In the genomic region with DNA sequence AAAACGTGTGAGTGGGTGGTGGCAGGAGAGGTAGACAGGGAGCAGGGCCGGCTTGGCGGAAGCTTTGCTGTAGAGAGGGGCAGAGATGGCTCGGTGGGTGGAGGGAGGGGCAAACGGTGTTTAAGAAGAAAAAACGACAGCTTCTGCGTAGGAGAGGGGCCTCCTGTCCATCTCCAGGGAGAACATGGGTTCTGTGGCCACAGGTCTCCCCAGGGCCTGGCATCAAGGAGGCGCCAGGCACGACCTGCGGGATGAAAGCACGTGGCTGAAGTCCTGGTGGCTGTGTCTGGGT, we compare ENCODE assay signal across 11 cellular contexts. TPM values are rescaled to one million over a fixed set of nuclear protein-coding genes. Genes with fewer than 3 reads are reported as not detected.
DNase-seq lines count a peak whose midpoint lies in the region; ATAC-seq, FAIRE-seq and TF ChIP-seq lines count a peak whose summit lies in the region.
"Had no signal": no experiment of that assay in that cellular context is flagged by ENCODE, and none has a peak within 500 bp of the region (broad histone marks: within the 10 kb centered on the region; RNA-seq: fewer than 3 reads in every experiment).

No MANE protein-coding gene starts in this region.

- peak overlapping the region; percentile 97 for H4K91ac ChIP-seq in H1 (replicated peaks; ENCODE audit: insufficient read length, low read length)

- H3K27ac Mint-ChIP-seq in progenitor cell of endocrine pancreas, result peak overlapping the region; percentile 95

- no peak overlapping the region for H2AFZ ChIP-seq in H1 (ENCODE audit: low read length)

- H3K9me3 Mint-ChIP-seq in progenitor cell of endocrine pancreas (ENCODE audit: low read depth), result no peaks in the 10 kb centered on the region

- CTCF ChIA-PET in RWPE1 (lab: Yijun Ruan, JAX), result interaction anchor here (0.6 to 2.3 kb wide), 6 partner anchors 9 to 143 kb away, joined by 3 to 9 read pairs (median 3); no protein-coding TSS in a partner anchor
- CTCF ChIA-PET in H1 (lab: Charles Lee; ENCODE audit: partially characterized antibody), result interaction anchor here (0.6 to 2.5 kb wide), 16 partner anchors 9 to 548 kb away, joined by 3 to 15 read pairs (median 4); no protein-coding TSS in a partner anchor

- H3K27ac ChIP-seq in RWPE1 (peak overlapping the region; percentile 71), H1 (ENCODE audit: low read depth, low read length) (0 out of 2 replicates have a peak overlapping the region, but pooled peaks have one; percentile 8)

- FAIRE-seq in H1 (lab: Jason Lieb, UNC), result no peak

- peak overlapping the region; percentile 75; the same call in 1 of the 2 replicates for H3K18ac ChIP-seq in H1 (ENCODE audit: extremely low read depth, low read length)

- H3K23ac ChIP-seq in H1 (ENCODE audit: insufficient read length), result no peak overlapping the region

- H2BK12ac ChIP-seq in H1 (ENCODE audit: low read depth, low read length), result peak overlapping the region; percentile 84

- peak overlapping the region; percentile 68 to 90 for H3K4me2 ChIP-seq in H1 (ENCODE audit: insufficient read depth in 1 of 2, low read depth in 2 of 2, low read length in 2 of 2)

- H2BK15ac ChIP-seq in H1 (ENCODE audit: low read length), result peak overlapping the region; percentile 95; the same call in 1 of the 2 replicates

- DNase-seq in H7 (no peak), RWPE1 (ENCODE audit: low spot score) (no peak), H1 (ENCODE audit: low read depth in 1 of 2, low spot score in 2 of 2) (no peak), progenitor cell of endocrine pancreas (ENCODE audit: low spot score, unreplicated experiment) (no peak), DMS153 treated with DMSO at 0.1 percent for 48 hours (lab: John Stamatoyannopoulos, UW; ENCODE audit: unreplicated experiment) (no peak), hippocampal formation (lab: John Stamatoyannopoulos, UW) (no peak)
- DNase-seq: NCI-H446 treated with DMSO at 0.1 percent for 48 hours had no signal

- H3K14ac ChIP-seq in H1 (ENCODE audit: insufficient read length), result no peak overlapping the region

- H4K5ac ChIP-seq in H1 (ENCODE audit: insufficient read length, low read depth, low read length), result peak overlapping the region; percentile 71

- TF ChIP-seq POLR2A in H1 (IDR thresholded peaks at IDR 0.05; ENCODE audit: control extremely low read depth in 1 of 2, low read depth in 2 of 2, low read length in 2 of 2), result no peak

- no peak overlapping the region for H3K9ac ChIP-seq in H1 (replicated peaks in 1 of 4; ENCODE audit: extremely low read depth in 1 of 4, low read depth in 3 of 4, low read length in 3 of 4)

- no peak for ATAC-seq in GM18517 (IDR thresholded peaks at IDR 0.05; ENCODE audit: unreplicated experiment)

- 29% methylated on average over 10 of the region's 11 CpGs; no CpG with 5 or more reads in 1 of the 2 experiments for WGBS in H1 (ENCODE audit: extremely low coverage in 1 of 2, insufficient coverage in 1 of 2, insufficient read length in 1 of 2, insufficient replicate concordance in 2 of 2, low coverage in 1 of 2, low lambda C conversion rate in 2 of 2, missing lambda C conversion rate in 1 of 2), 2 experiments

- H3K36me3 ChIP-seq in H7 (replicated peaks; ENCODE audit: control insufficient read depth, insufficient read depth, low read length) (no peaks in the 10 kb centered on the region), H1 (ENCODE audit: control insufficient read depth in 2 of 4, insufficient read depth in 4 of 4, low read length in 3 of 4) (no peaks in the 10 kb centered on the region)

- H2BK20ac ChIP-seq in H1 (ENCODE audit: low read length), result 0 out of 2 replicates have a peak overlapping the region, but pooled peaks have one; percentile 3

- peak overlapping the region; percentile 95; the same call in 1 of the 2 replicates for H4K8ac ChIP-seq in H1 (ENCODE audit: extremely low read depth, insufficient read depth, low read length)

- no peak for TF ChIP-seq RAD21 in H1 (IDR thresholded peaks at IDR 0.05 in 1 of 2, conservative IDR thresholded peaks at IDR 0.05 in 1 of 2; ENCODE audit: low read depth in 2 of 2, low read length in 2 of 2)

- peak overlapping the region; percentile 86; the same call in 1 of the 2 replicates for H2BK5ac ChIP-seq in H1 (ENCODE audit: low read depth, low read length)

- H3K9me3 ChIP-seq in H1 (ENCODE audit: insufficient read depth in 2 of 2, low read depth in 1 of 2, low read length in 1 of 2), result no peaks in the 10 kb centered on the region

- peaks cover 0 to 23% of the 10 kb centered on the region in 2 experiments; a peak in 2 of 4 replicates for H3K79me2 ChIP-seq in H1 (ENCODE audit: control insufficient read depth in 1 of 2, insufficient read depth in 2 of 2, low read length in 2 of 2)

- H3K4me1 Mint-ChIP-seq in progenitor cell of endocrine pancreas (ENCODE audit: low read depth), result peaks cover 9% of the 10 kb centered on the region

- peak overlapping the region; percentile 81 for H3K4me3 Mint-ChIP-seq in progenitor cell of endocrine pancreas (ENCODE audit: low read depth)

- H3K23me2 ChIP-seq in H1 (ENCODE audit: low read depth, low read length), result peaks cover 8% of the 10 kb centered on the region

- H3K4me1 ChIP-seq in H1 (replicated peaks in 1 of 4; ENCODE audit: control insufficient read depth in 3 of 4, insufficient read depth in 4 of 4, low read length in 3 of 4), result peaks cover 0 to 28% (median 20%) of the 10 kb centered on the region in 4 experiments; a peak in 6 of 7 replicates

- POLR2A ChIA-PET in RWPE1 (lab: Yijun Ruan, JAX; ENCODE audit: low non-redundant PET), result interaction anchor here (0.6 to 1.0 kb wide), 2 partner anchors 121 to 141 kb away, joined by 3 to 4 read pairs; no protein-coding TSS in a partner anchor
- POLR2A ChIA-PET in H1 (lab: Charles Lee; ENCODE audit: partially characterized antibody), result interaction anchor here (0.7 to 1.8 kb wide), 6 partner anchors 8 to 325 kb away, joined by 3 to 6 read pairs (median 4); a partner anchor contains a TSS

- H3K27me3 ChIP-seq in H7 (ENCODE audit: control insufficient read depth, insufficient read depth, low read length) (peaks cover 21% of the 10 kb centered on the region; the same call in 1 of the 2 replicates), H1 (replicated peaks in 1 of 4; ENCODE audit: control insufficient read depth in 3 of 4, extremely low read depth in 1 of 4, insufficient read depth in 3 of 4, low read length in 3 of 4) (peaks cover 0 to 3% (median 0%) of the 10 kb centered on the region in 4 experiments; a peak in 3 of 7 replicates)

- H3K4me3 ChIP-seq in H7 (ENCODE audit: insufficient read depth, low read depth, low read length) (peak overlapping the region; percentile 78; the same call in 1 of the 2 replicates), H1 (ENCODE audit: extremely low read depth in 1 of 4, insufficient read depth in 2 of 4, low read depth in 3 of 4, low read length in 4 of 4) (peak overlapping the region in 3 of 4 experiments; percentile 74 to 83 (median 79); a peak in 5 of 8 replicates)

- H2AK5ac ChIP-seq in H1 (ENCODE audit: low read depth, low read length), result no peak overlapping the region

- TF ChIP-seq CTCF in RWPE1 (conservative IDR thresholded peaks at IDR 0.05; ENCODE audit: low read depth), result no peak
- no peak for TF ChIP-seq CTCF in H1 (IDR thresholded peaks at IDR 0.05; ENCODE audit: control extremely low read depth in 1 of 3, insufficient read depth in 1 of 3, low read depth in 1 of 3, low read length in 3 of 3)
- TF ChIP-seq CTCF in progenitor cell of endocrine pancreas (IDR thresholded peaks at IDR 0.05; ENCODE audit: unreplicated experiment), result no peak

- peaks cover 9% of the 10 kb centered on the region for H3K79me1 ChIP-seq in H1 (ENCODE audit: low read depth, low read length)

- H2BK120ac ChIP-seq in H1 (replicated peaks; ENCODE audit: low read depth, low read length), result peak overlapping the region; percentile 47

- H3K4ac ChIP-seq in H1 (replicated peaks; ENCODE audit: insufficient read length, low read depth, low read length), result peak overlapping the region; percentile 94

- H3K27me3 Mint-ChIP-seq in progenitor cell of endocrine pancreas, result peaks cover 7% of the 10 kb centered on the region

- no peak overlapping the region for H3K56ac ChIP-seq in H1 (replicated peaks; ENCODE audit: insufficient read length, low read depth, low read length)

- no peaks in the 10 kb centered on the region for H3K36me3 Mint-ChIP-seq in progenitor cell of endocrine pancreas (ENCODE audit: insufficient read depth)

- H4K20me1 ChIP-seq in H1 (replicated peaks in 1 of 2; ENCODE audit: control insufficient read depth in 1 of 2, insufficient read depth in 2 of 2, low read length in 2 of 2), result peaks cover 10% of the 10 kb centered on the region in 2 experiments

- no peak for TF ChIP-seq EP300 in H1 (IDR thresholded peaks at IDR 0.05; ENCODE audit: borderline replicate concordance in 1 of 2, low read depth in 2 of 2, low read length in 2 of 2)

RNA-seq across cellular contexts. Expression of a gene that starts 1.0 kb away (rescaled TPM):
- total RNA-seq in H7 (2014; rRNA removed; shearing (Covaris generic)), result 38.5 and 41.8 TPM in 2 replicates
- total RNA-seq in H1 (2021; fragmentation: NEBNext Ultra II Directional; extraction: Animal tissue kit (Norgen Biotek cat#: 25700)), result 45.1 and 49.4 TPM in 2 replicates
- 37.4 and 55.9 TPM in 2 replicates for polyA plus RNA-seq in H1 (2011; rRNA removed)
- polyA plus RNA-seq in H1 (2011; cell fraction: cytosol; rRNA removed), result 46.4 TPM
- polyA plus RNA-seq in H1 (2011; cell fraction: nucleus; rRNA removed), result 136 TPM
- polyA plus RNA-seq in H1 (2012, experiment 1 of 2), result 43.5 to 47.4 TPM (median 45.9 TPM) in 4 replicates
- 43.8 TPM for polyA plus RNA-seq in H1 (2012, experiment 2 of 2)
- polyA plus RNA-seq in H1 (2013, experiment 1 of 2), result 26.2 TPM
- 26.6 TPM for polyA plus RNA-seq in H1 (2013, experiment 2 of 2)
- 26.1 and 68.1 TPM in 2 replicates for polyA minus RNA-seq in H1 (2011; rRNA and poly(A)+ RNA removed)
- polyA minus RNA-seq in H1 (2011; cell fraction: cytosol; rRNA and poly(A)+ RNA removed), result 23.0 TPM
- 32.2 TPM for polyA minus RNA-seq in H1 (2011; cell fraction: nucleus; rRNA and poly(A)+ RNA removed)
- total RNA-seq in progenitor cell of endocrine pancreas, result 71.5 and 78.0 TPM in 2 replicates

RNA-seq across cellular contexts. Expression of a gene that starts 30.0 kb away (rescaled TPM):
- total RNA-seq in H7 (2014; rRNA removed; shearing (Covaris generic)), result 2.7 and 5.1 TPM in 2 replicates
- total RNA-seq in H1 (2021; fragmentation: NEBNext Ultra II Directional; extraction: Animal tissue kit (Norgen Biotek cat#: 25700)), result 1.8 and 1.9 TPM in 2 replicates
- polyA plus RNA-seq in H1 (2011; rRNA removed), result 3.0 and 3.3 TPM in 2 replicates
- polyA plus RNA-seq in H1 (2011; cell fraction: cytosol; rRNA removed), result 2.9 TPM
- 12.6 TPM for polyA plus RNA-seq in H1 (2011; cell fraction: nucleus; rRNA removed)
- polyA plus RNA-seq in H1 (2012, experiment 1 of 2), result 1.7 to 3.4 TPM (median 2.7 TPM) in 4 replicates
- 3.2 TPM for polyA plus RNA-seq in H1 (2012, experiment 2 of 2)
- polyA plus RNA-seq in H1 (2013, experiment 1 of 2), result 1.6 TPM
- 1.5 TPM for polyA plus RNA-seq in H1 (2013, experiment 2 of 2)
- polyA minus RNA-seq in H1 (2011; rRNA and poly(A)+ RNA removed), result 2.0 and 2.4 TPM in 2 replicates
- polyA minus RNA-seq in H1 (2011; cell fraction: cytosol; rRNA and poly(A)+ RNA removed), result 1.8 TPM
- 1.2 TPM for polyA minus RNA-seq in H1 (2011; cell fraction: nucleus; rRNA and poly(A)+ RNA removed)
- total RNA-seq in progenitor cell of endocrine pancreas, result not detected in 2 replicates
- total RNA-seq: T-helper 1 cell treated with Interleukin-12 subunit alpha and Interleukin-12 subunit beta and Interleukin-4 antibody, amounts not matched to agents 30 ng/mL and 1 ng/mL, for 36 hours had no signal

RNA-seq across cellular contexts. Expression of a gene that starts 45.6 kb away (rescaled TPM):
- total RNA-seq in H7 (2014; rRNA removed; shearing (Covaris generic)), result not detected in 2 replicates
- 0.20 and 0.33 TPM in 2 replicates for total RNA-seq in H1 (2021; fragmentation: NEBNext Ultra II Directional; extraction: Animal tissue kit (Norgen Biotek cat#: 25700))
- polyA plus RNA-seq in H1 (2011; rRNA removed), result 0.09 and 0.22 TPM in 2 replicates
- polyA plus RNA-seq in H1 (2011; cell fraction: cytosol; rRNA removed), result 0.14 TPM
- 1.3 TPM for polyA plus RNA-seq in H1 (2011; cell fraction: nucleus; rRNA removed)
- 0.15 to 0.23 TPM (median 0.23 TPM) in 3 of 4 replicates, not detected in the other for polyA plus RNA-seq in H1 (2012, experiment 1 of 2)
- polyA plus RNA-seq in H1 (2012, experiment 2 of 2), result 0.39 TPM
- polyA plus RNA-seq in H1 (2013, experiment 1 of 2), result 0.12 TPM
- polyA plus RNA-seq in H1 (2013, experiment 2 of 2), result 0.06 TPM
- polyA minus RNA-seq in H1 (2011; rRNA and poly(A)+ RNA removed), result 0.06 and 0.10 TPM in 2 replicates
- polyA minus RNA-seq in H1 (2011; cell fraction: cytosol; rRNA and poly(A)+ RNA removed), result not detected
- 0.50 TPM for polyA minus RNA-seq in H1 (2011; cell fraction: nucleus; rRNA and poly(A)+ RNA removed)
- total RNA-seq in progenitor cell of endocrine pancreas, result 0.36 and 0.93 TPM in 2 replicates
- total RNA-seq: esophagus mucosa; lung microvascular endothelial cell; T-helper 1 cell treated with Interleukin-12 subunit alpha and Interleukin-12 subunit beta and Interleukin-4 antibody, amounts not matched to agents 30 ng/mL and 1 ng/mL, for 36 hours had no signal
